In genomic region chr9:37293664-37294524, GRCh38 we compare ENCODE assay signal across 8 cellular contexts.
A peak's percentile ranks its signal among the peaks of the same experiment; 100 is the strongest.
DNase-seq lines count a peak whose midpoint lies in the region; ATAC-seq, FAIRE-seq and TF ChIP-seq lines count a peak whose summit lies in the region.

No MANE protein-coding gene starts in this region.

- no peaks in the 10 kb centered on the region for H3K9me2 ChIP-seq in Karpas-422 (replicated peaks; ENCODE audit: insufficient read depth, low read length)

- H3K36me3 ChIP-seq in Karpas-422 (ENCODE audit: insufficient read depth, low read length), result no peaks in the 10 kb centered on the region

- peak overlapping the region; percentile 57 for H3K9ac ChIP-seq in Karpas-422 (ENCODE audit: low read length)

- H2AFZ ChIP-seq in Karpas-422 (ENCODE audit: low read length), result no peak overlapping the region

- peak overlapping the region; percentile 69 for H3K4me2 ChIP-seq in Karpas-422 (ENCODE audit: low read depth, low read length, poor library complexity, severe bottlenecking)

- intact Hi-C loops in head of caudate nucleus (cut with DNase I), result no loop called here

- no peak for TF ChIP-seq CTCF in fibroblast of the aortic adventitia (IDR thresholded peaks at IDR 0.05; ENCODE audit: insufficient read depth, low read length)

- peak overlapping the region; percentile 31 for H3K4me3 ChIP-seq in Karpas-422 (ENCODE audit: low read length)
- H3K4me3 ChIP-seq in fibroblast of the aortic adventitia (ENCODE audit: low read depth, low read length), result no peak overlapping the region

- no peak for TF ChIP-seq POLR2A in GM12891 (IDR thresholded peaks at IDR 0.05; ENCODE audit: low read depth, low read length)

- FAIRE-seq in GM12891 (lab: Jason Lieb, UNC), result peak; percentile 68

- ATAC-seq in GM21526 (IDR thresholded peaks at IDR 0.05; ENCODE audit: low FRiP score, unreplicated experiment), result peak; percentile 51

- in situ Hi-C loops in KBM-7 (cut with MboI; ENCODE audit: low pct_unique_long_range_greater_than_20kb, low sequenced_read_pairs), result no loop called here

- H3K79me2 ChIP-seq in Karpas-422 (ENCODE audit: low read length), result peaks cover 82% of the 10 kb centered on the region

- peaks cover 99% of the 10 kb centered on the region for H3K4me1 ChIP-seq in Karpas-422 (ENCODE audit: low read length)

- no peaks in the 10 kb centered on the region for H3K27me3 ChIP-seq in Karpas-422 (ENCODE audit: low read length)

- H3K9me3 ChIP-seq in Karpas-422 (ENCODE audit: low read length), result no peaks in the 10 kb centered on the region

- DNase-seq in GM12891 (ENCODE audit: insufficient read length, low spot score) (no peak), Karpas-422 (peak; percentile 96), fibroblast of the aortic adventitia (ENCODE audit: low read depth) (peak; percentile 48), head of caudate nucleus (no peak), NCI-H1048 (lab: John Stamatoyannopoulos, UW) (no peak), kidney tubule cell (ENCODE audit: low spot score) (no peak), KBM-7 (no peak)

- H4K20me1 ChIP-seq in Karpas-422 (ENCODE audit: insufficient read depth, low read depth, low read length), result no peaks in the 10 kb centered on the region

- H3K27ac ChIP-seq in Karpas-422 (ENCODE audit: low read length), result peak overlapping the region; percentile 98

TF ChIP-seq in GM12891, 5 proteins besides CTCF, POLR2A, EP300 and RAD21:
- TF ChIP-seq SPI1 (IDR thresholded peaks at IDR 0.05; ENCODE audit: low read depth, low read length) (no peak), POU2F2 (IDR thresholded peaks at IDR 0.05; ENCODE audit: low read depth, low read length) (no peak), PAX5 (IDR thresholded peaks at IDR 0.05; ENCODE audit: insufficient read depth, low read length, severe bottlenecking) (no peak), POLR2AphosphoS5 (IDR thresholded peaks at IDR 0.05; ENCODE audit: low read depth, low read length) (no peak), TAF1 (IDR thresholded peaks at IDR 0.05; ENCODE audit: low read depth, low read length) (no peak)
TF ChIP-seq in GM12891: peak in this region for 0.

Comparison
In these comparisons a context has a peak if more than half of its experiments do, and no peak if none do; other contexts are left out.
1. DNase-seq: peak in Karpas-422 (single experiment) and fibroblast of the aortic adventitia (single experiment); none in GM12891 (single experiment), head of caudate nucleus (0 of 42), NCI-H1048 (single experiment), kidney tubule cell (single experiment) and KBM-7 (single experiment).